18 cellular contexts compared by ENCODE assay signal in the genomic region with DNA sequence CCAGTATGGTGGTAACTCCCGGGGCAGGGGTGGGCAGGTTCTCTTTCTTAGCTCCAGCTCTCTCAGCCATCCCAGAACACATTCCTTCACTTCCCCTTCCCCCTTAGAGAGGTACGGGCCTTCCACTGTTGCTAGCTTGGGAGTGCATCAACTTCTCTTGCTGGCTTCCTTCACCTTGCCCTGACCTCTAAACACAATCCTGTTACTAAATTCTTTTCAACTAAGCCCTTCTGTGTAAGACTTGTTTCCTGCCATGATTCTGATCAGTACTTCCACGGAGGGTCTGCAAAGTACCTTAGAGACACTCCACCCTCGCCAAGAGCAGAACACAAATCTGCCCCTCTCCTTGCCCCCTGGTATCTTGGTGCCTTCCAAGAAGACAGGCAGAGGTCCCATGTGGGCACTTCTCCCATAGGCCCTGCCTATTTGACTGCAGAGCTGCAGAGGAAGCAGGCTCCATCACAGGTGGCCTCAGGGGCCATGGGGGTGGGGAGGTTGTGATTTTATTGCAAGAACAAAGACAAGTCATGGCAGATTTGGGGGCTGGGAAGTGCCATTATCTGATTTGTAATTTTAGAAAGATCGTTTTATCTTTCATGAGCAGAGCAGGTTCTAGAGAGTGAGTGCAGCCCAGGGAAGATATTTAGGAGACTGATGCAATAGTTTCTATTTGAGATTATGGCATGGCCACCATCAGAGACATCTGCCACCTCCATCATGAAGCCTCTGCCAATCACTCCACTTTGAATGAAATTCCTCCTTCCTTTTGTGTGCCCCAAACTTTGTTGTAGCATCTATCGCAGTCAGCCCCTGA.
DNase-seq lines count a peak whose midpoint lies in the region; ATAC-seq and TF ChIP-seq lines count a peak whose summit lies in the region.
"Had no signal": no experiment of that assay in that cellular context is flagged by ENCODE, and none has a peak within 500 bp of the region (broad histone marks: within the 10 kb centered on the region; RNA-seq: fewer than 3 reads in every experiment).

No MANE protein-coding gene starts in this region.

- ATAC-seq in GM23338 (no peak), T-cell (replicated peaks in 1 of 4) (peak in 1 of 4 experiments; percentile 15)
- ATAC-seq: left colon, SK-N-SH treated with all-trans-retinoic acid at 6 μM for 48 hours had no signal

- no peaks in the 10 kb centered on the region for H3K27me3 ChIP-seq in BLaER1 treated with 17β-estradiol and CSF1 and Interleukin-3, amounts not matched to agents 10 nM and 100 nM
- H3K27me3 ChIP-seq in GM23338 (ENCODE audit: insufficient read depth): no peaks in the 10 kb centered on the region
- H3K27me3 ChIP-seq: BE2C had no signal

- H2AFZ ChIP-seq in GM23338: peak overlapping the region; percentile 59
- H2AFZ ChIP-seq: PC-9 had no signal

- H3K27ac Mint-ChIP-seq in GM23338 (no peak overlapping the region), T-cell (peak overlapping the region; percentile 36 to 77), mesothelial cell of epicardium (peak overlapping the region; percentile 27)
- H3K27ac Mint-ChIP-seq: endodermal cell had no signal

- no peaks in the 10 kb centered on the region for H3K79me2 ChIP-seq in GM23338 (replicated peaks; ENCODE audit: insufficient read depth)

- no peak overlapping the region for H3K4me3 ChIP-seq in BLaER1 treated with 17β-estradiol and CSF1 and Interleukin-3, amounts not matched to agents 10 nM and 100 nM
- H3K4me3 ChIP-seq in GM23338: no peak overlapping the region
- H3K4me3 ChIP-seq: PC-9, prostate gland had no signal

- DNase-seq in GM23338 (ENCODE audit: low spot score) (no peak), T-cell (no peak), mesothelial cell of epicardium (ENCODE audit: low spot score in 2 of 2, unreplicated experiment in 2 of 2) (no peak), AG08395 (ENCODE audit: low spot score) (no peak), NCI-H526 (lab: John Stamatoyannopoulos, UW) (no peak), mucosa of gallbladder (ENCODE audit: low spot score) (no peak), NCI-H446 treated with DMSO at 0.1 percent for 48 hours (lab: John Stamatoyannopoulos, UW) (no peak)
- DNase-seq: activated T-cell treated with anti-CD3 and anti-CD28 coated beads for 4 hours, BE2C, endodermal cell, left colon, NCI-H2029 treated with DMSO at 0.1 percent for 48 hours, NCI-H526 treated with DMSO at 0.1 percent for 48 hours, PC-9, WERI-Rb-1 had no signal

- H3K4me3 Mint-ChIP-seq in GM23338 (no peak overlapping the region), T-cell (peak overlapping the region in 1 of 3 donors; percentile 0), mesothelial cell of epicardium (no peak overlapping the region)
- H3K4me3 Mint-ChIP-seq: endodermal cell had no signal

- H3K9me3 Mint-ChIP-seq in GM23338 (no peaks in the 10 kb centered on the region; the same call in 2 of the 3 replicates), T-cell (no peaks in the 10 kb centered on the region), mesothelial cell of epicardium (peaks cover 2% of the 10 kb centered on the region)
- H3K9me3 Mint-ChIP-seq: endodermal cell had no signal

- H3K4me1 ChIP-seq in BLaER1 treated with 17β-estradiol and CSF1 and Interleukin-3, amounts not matched to agents 10 nM and 100 nM: peaks cover 27 to 42% (median 36%) of the 10 kb centered on the region in 10 experiments
- H3K4me1 ChIP-seq in GM23338 (ENCODE audit: insufficient read depth): no peaks in the 10 kb centered on the region

- no peaks in the 10 kb centered on the region for H3K4me1 Mint-ChIP-seq in GM23338
- H3K4me1 Mint-ChIP-seq in T-cell: peaks cover 37 to 44% (median 39%) of the 10 kb centered on the region in 3 donors
- peaks cover 28% of the 10 kb centered on the region for H3K4me1 Mint-ChIP-seq in mesothelial cell of epicardium
- H3K4me1 Mint-ChIP-seq: endodermal cell had no signal

- peak overlapping the region; percentile 18 to 54 (median 44); a peak in 19 of 22 replicates for H3K4me2 ChIP-seq in BLaER1 treated with 17β-estradiol and CSF1 and Interleukin-3, amounts not matched to agents 10 nM and 100 nM
- H3K4me2 ChIP-seq in GM23338: no peak overlapping the region
- H3K4me2 ChIP-seq: PC-9 had no signal

- H3K27ac ChIP-seq in BLaER1 treated with 17β-estradiol and CSF1 and Interleukin-3, amounts not matched to agents 10 nM and 100 nM: peak overlapping the region in 2 of 11 experiments; percentile 9 to 28; a peak in 3 of 22 replicates
- H3K27ac ChIP-seq in GM23338 (ENCODE audit: low read depth): no peak overlapping the region
- H3K27ac ChIP-seq: PC-9, prostate gland, WERI-Rb-1 had no signal

- TF ChIP-seq CTCF in GM23338 (conservative IDR thresholded peaks at IDR 0.05; ENCODE audit: low read depth in 2 of 2) (no peak), mesothelial cell of epicardium (IDR thresholded peaks at IDR 0.05; ENCODE audit: unreplicated experiment) (no peak)

- H3K9me2 ChIP-seq in GM23338 (ENCODE audit: insufficient read depth): no peaks in the 10 kb centered on the region

- no peaks in the 10 kb centered on the region for H3K27me3 Mint-ChIP-seq in GM23338 (ENCODE audit: insufficient read depth, low read depth, poor library complexity)
- H3K27me3 Mint-ChIP-seq in T-cell: no peaks in the 10 kb centered on the region
- H3K27me3 Mint-ChIP-seq in mesothelial cell of epicardium (ENCODE audit: low read depth): no peaks in the 10 kb centered on the region

- 0 out of 3 replicates have a peak, but pooled peaks cover 2% of the 10 kb centered on the region for H3K36me3 Mint-ChIP-seq in GM23338 (ENCODE audit: low read depth)
- H3K36me3 Mint-ChIP-seq in T-cell: no peaks in the 10 kb centered on the region
- H3K36me3 Mint-ChIP-seq in mesothelial cell of epicardium: no peaks in the 10 kb centered on the region

- 0 out of 22 replicates have a peak, but pooled peaks cover 0 to 11% (median 0%) of the 10 kb centered on the region in 11 experiments for H3K9me3 ChIP-seq in BLaER1 treated with 17β-estradiol and CSF1 and Interleukin-3, amounts not matched to agents 10 nM and 100 nM (replicated peaks in 1 of 11)
- H3K9me3 ChIP-seq: BE2C, prostate gland had no signal

- POLR2A ChIA-PET in T-cell (lab: Charles Lee): no interaction called here

- H3K9ac ChIP-seq in BLaER1 treated with 17β-estradiol and CSF1 and Interleukin-3, amounts not matched to agents 10 nM and 100 nM: no peak overlapping the region

- no peaks in the 10 kb centered on the region for H3F3A ChIP-seq in GM23338 (replicated peaks; ENCODE audit: low read depth)

- H4K20me1 ChIP-seq in BLaER1 treated with 17β-estradiol and CSF1 and Interleukin-3, amounts not matched to agents 10 nM and 100 nM: no peaks in the 10 kb centered on the region
- no peaks in the 10 kb centered on the region for H4K20me1 ChIP-seq in GM23338 (replicated peaks; ENCODE audit: insufficient read depth)

- no peaks in the 10 kb centered on the region for H3K36me3 ChIP-seq in BLaER1 treated with 17β-estradiol and CSF1 and Interleukin-3, amounts not matched to agents 10 nM and 100 nM
- no peaks in the 10 kb centered on the region for H3K36me3 ChIP-seq in GM23338 (ENCODE audit: insufficient read depth)
- H3K36me3 ChIP-seq: BE2C, prostate gland, WERI-Rb-1 had no signal

- CTCF ChIA-PET in T-cell (lab: Charles Lee): no interaction called here

TF ChIP-seq in GM23338, 12 proteins besides CTCF, POLR2A, EP300 and RAD21 (continues in another document):
- no peak for TF ChIP-seq ZNF331 (CRISPR knock-in tag; IDR thresholded peaks at IDR 0.05; ENCODE audit: low read depth)
